8 cellular contexts compared by ENCODE assay signal in the genomic region with DNA sequence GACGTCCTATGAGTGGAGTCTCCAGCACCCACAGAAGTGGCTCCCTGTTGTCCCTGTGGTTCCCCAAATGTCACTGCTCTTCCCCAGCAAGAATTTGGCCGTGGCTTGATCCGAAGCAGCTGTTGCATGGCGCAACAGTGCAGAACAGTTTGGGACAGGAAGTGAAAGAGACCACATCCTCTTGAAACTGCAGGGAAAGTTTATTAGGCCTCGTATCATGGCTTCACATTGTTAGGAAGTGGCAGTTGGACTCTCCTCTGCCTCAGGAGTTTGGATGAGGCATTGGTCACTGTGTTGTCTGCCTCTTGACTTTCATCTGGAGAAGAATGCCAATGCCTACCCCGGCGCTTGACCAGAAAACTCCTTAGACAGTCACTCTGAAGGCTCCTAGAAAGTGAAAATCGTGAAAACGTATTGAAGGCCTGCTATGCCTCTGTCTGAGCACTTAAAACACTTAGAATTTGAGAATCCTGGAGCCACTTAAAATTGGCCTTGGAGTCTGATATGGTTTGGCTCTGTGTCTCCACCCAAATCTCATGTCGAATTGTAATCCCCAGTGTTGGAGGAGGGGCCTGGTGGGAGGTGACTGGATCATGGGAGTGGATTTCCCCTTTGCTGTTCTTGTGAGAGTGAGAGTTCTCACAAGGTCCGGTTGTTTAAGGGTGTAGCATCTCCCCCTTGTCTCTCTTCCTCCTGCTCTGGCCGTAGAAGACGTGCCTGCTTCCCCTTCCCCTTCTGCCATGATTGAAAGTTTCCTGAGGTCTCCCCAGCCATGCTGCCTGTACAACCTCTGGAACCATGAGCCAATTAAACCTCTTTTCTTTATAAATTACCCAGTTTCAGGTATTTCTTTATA.
DNase-seq lines count a peak whose midpoint lies in the region; ATAC-seq, FAIRE-seq and TF ChIP-seq lines count a peak whose summit lies in the region.

No MANE protein-coding gene starts in this region.

- H3K4me2 ChIP-seq in mesenchymal stem cell (ENCODE audit: low read length, poor library complexity, severe bottlenecking), result no peak overlapping the region

- DNase-seq in activated naive CD4-positive, alpha-beta T cell treated with anti-CD3 and anti-CD28 coated beads, Interleukin-2, amount 10 ng/mL, durations not matched to agents 7 days and 5 days, result peak; percentile 42
- no peak for DNase-seq in activated naive CD4-positive, alpha-beta T cell treated with anti-CD3 and anti-CD28 coated beads, Interleukin-2, amount 50 U/mL, for 16 hours
- DNase-seq in UCSD-AML1 (lab: John Stamatoyannopoulos, UW; ENCODE audit: unreplicated experiment) (peak; percentile 73), mesenchymal stem cell (peak; percentile 57), NCI-H2227 (lab: John Stamatoyannopoulos, UW; ENCODE audit: unreplicated experiment) (no peak), GOT3 (lab: John Stamatoyannopoulos, UW) (no peak), D721Med (ENCODE audit: insufficient read length, low spot score) (no peak)

- no peak overlapping the region for H2BK5ac ChIP-seq in mesenchymal stem cell (ENCODE audit: low read depth, low read length, poor library complexity, severe bottlenecking)

- H3K27me3 ChIP-seq in mesenchymal stem cell (ENCODE audit: control insufficient read depth in 1 of 2, insufficient read depth in 1 of 2, low read length in 2 of 2), result no peaks in the 10 kb centered on the region

- H3K14ac ChIP-seq in mesenchymal stem cell (ENCODE audit: low read length in 2 of 2), result no peak overlapping the region

- H3K36me3 ChIP-seq in mesenchymal stem cell (ENCODE audit: control insufficient read depth in 1 of 2, insufficient read depth in 2 of 2, low read depth in 1 of 2, low read length in 2 of 2), result no peaks in the 10 kb centered on the region

- H2BK12ac ChIP-seq in mesenchymal stem cell (ENCODE audit: low read length in 2 of 2), result no peak overlapping the region

- H3K4me1 Mint-ChIP-seq in activated naive CD4-positive, alpha-beta T cell treated with anti-CD3 and anti-CD28 coated beads, Interleukin-2, amount 10 ng/mL, durations not matched to agents 7 days and 5 days, result peaks cover 26% of the 10 kb centered on the region

- H3K27ac ChIP-seq in mesenchymal stem cell (ENCODE audit: low read length, poor library complexity, severe bottlenecking), result no peak overlapping the region

- CTCF ChIA-PET in activated naive CD4-positive, alpha-beta T cell treated with anti-CD3 and anti-CD28 coated beads, Interleukin-2, amount 10 ng/mL, durations not matched to agents 7 days and 5 days (lab: Charles Lee), result interaction anchor here (0.6 kb wide), 1 partner anchor 1035 kb away, joined by 3 read pairs; no protein-coding TSS in a partner anchor

- no peak overlapping the region for H3K23ac ChIP-seq in mesenchymal stem cell (ENCODE audit: low read length in 2 of 2)

- no peaks in the 10 kb centered on the region for H3K79me1 ChIP-seq in mesenchymal stem cell (replicated peaks; ENCODE audit: low read length, poor library complexity, severe bottlenecking)

- no peak overlapping the region for H3K4ac ChIP-seq in mesenchymal stem cell (ENCODE audit: low read depth in 1 of 2, low read length in 2 of 2)

- H4K91ac ChIP-seq in mesenchymal stem cell (ENCODE audit: low read length), result peak overlapping the region; percentile 12

- peak overlapping the region; percentile 82 for H3K27ac Mint-ChIP-seq in activated naive CD4-positive, alpha-beta T cell treated with anti-CD3 and anti-CD28 coated beads, Interleukin-2, amount 10 ng/mL, durations not matched to agents 7 days and 5 days

- peak overlapping the region; percentile 63 to 75 for H3K18ac ChIP-seq in mesenchymal stem cell (ENCODE audit: low read depth in 1 of 2, low read length in 2 of 2)

- no peak overlapping the region for H3K9ac ChIP-seq in mesenchymal stem cell (ENCODE audit: low read length)

- no peaks in the 10 kb centered on the region for H3K9me3 ChIP-seq in mesenchymal stem cell (ENCODE audit: control insufficient read depth, low read length)

- 76% methylated on average over 13 of the region's 13 CpGs for WGBS in mesenchymal stem cell

- FAIRE-seq in D721Med (lab: Jason Lieb, UNC), result no peak

- no peak overlapping the region for H2BK15ac ChIP-seq in mesenchymal stem cell (ENCODE audit: low read depth, poor library complexity, severe bottlenecking)

- H2AK5ac ChIP-seq in mesenchymal stem cell (ENCODE audit: low read length, severe bottlenecking), result no peak overlapping the region

- TF ChIP-seq CTCF in D721Med (IDR thresholded peaks at IDR 0.05; ENCODE audit: insufficient read depth, missing control alignments), result no peak

- H3K4me3 ChIP-seq in mesenchymal stem cell (ENCODE audit: insufficient read depth in 1 of 2, low read depth in 1 of 2, low read length in 2 of 2), result no peak overlapping the region

- H3K4me1 ChIP-seq in mesenchymal stem cell (ENCODE audit: control insufficient read depth, insufficient read depth, low read depth, low read length), result no peaks in the 10 kb centered on the region

- H2AFZ ChIP-seq in mesenchymal stem cell (ENCODE audit: low read depth, low read length), result peak overlapping the region; percentile 83

- peak; percentile 83 for ATAC-seq in HG03108 (IDR thresholded peaks at IDR 0.05; ENCODE audit: unreplicated experiment)

- peak overlapping the region; percentile 59 for H4K8ac ChIP-seq in mesenchymal stem cell (ENCODE audit: low read length)

- H3K36me3 Mint-ChIP-seq in activated naive CD4-positive, alpha-beta T cell treated with anti-CD3 and anti-CD28 coated beads, Interleukin-2, amount 10 ng/mL, durations not matched to agents 7 days and 5 days, result peaks cover 13% of the 10 kb centered on the region

- no peaks in the 10 kb centered on the region for H3K27me3 Mint-ChIP-seq in activated naive CD4-positive, alpha-beta T cell treated with anti-CD3 and anti-CD28 coated beads, Interleukin-2, amount 10 ng/mL, durations not matched to agents 7 days and 5 days

- no peak overlapping the region for H2BK120ac ChIP-seq in mesenchymal stem cell (ENCODE audit: low read depth, low read length)

- peaks cover 6% of the 10 kb centered on the region for H3K9me3 Mint-ChIP-seq in activated naive CD4-positive, alpha-beta T cell treated with anti-CD3 and anti-CD28 coated beads, Interleukin-2, amount 10 ng/mL, durations not matched to agents 7 days and 5 days

- peak overlapping the region; percentile 35 for H3K4me3 Mint-ChIP-seq in activated naive CD4-positive, alpha-beta T cell treated with anti-CD3 and anti-CD28 coated beads, Interleukin-2, amount 10 ng/mL, durations not matched to agents 7 days and 5 days

Comparison
In these comparisons a context has a peak if more than half of its experiments do, and no peak if none do; other contexts are left out.
1. DNase-seq: peak in activated naive CD4-positive, alpha-beta T cell treated with anti-CD3 and anti-CD28 coated beads, Interleukin-2, amount 10 ng/mL, durations not matched to agents 7 days and 5 days (single experiment), UCSD-AML1 (single experiment) and mesenchymal stem cell (single experiment); none in activated naive CD4-positive, alpha-beta T cell treated with anti-CD3 and anti-CD28 coated beads, Interleukin-2, amount 50 U/mL, for 16 hours (single experiment), NCI-H2227 (single experiment), GOT3 (single experiment) and D721Med (single experiment).